In the genomic region with DNA sequence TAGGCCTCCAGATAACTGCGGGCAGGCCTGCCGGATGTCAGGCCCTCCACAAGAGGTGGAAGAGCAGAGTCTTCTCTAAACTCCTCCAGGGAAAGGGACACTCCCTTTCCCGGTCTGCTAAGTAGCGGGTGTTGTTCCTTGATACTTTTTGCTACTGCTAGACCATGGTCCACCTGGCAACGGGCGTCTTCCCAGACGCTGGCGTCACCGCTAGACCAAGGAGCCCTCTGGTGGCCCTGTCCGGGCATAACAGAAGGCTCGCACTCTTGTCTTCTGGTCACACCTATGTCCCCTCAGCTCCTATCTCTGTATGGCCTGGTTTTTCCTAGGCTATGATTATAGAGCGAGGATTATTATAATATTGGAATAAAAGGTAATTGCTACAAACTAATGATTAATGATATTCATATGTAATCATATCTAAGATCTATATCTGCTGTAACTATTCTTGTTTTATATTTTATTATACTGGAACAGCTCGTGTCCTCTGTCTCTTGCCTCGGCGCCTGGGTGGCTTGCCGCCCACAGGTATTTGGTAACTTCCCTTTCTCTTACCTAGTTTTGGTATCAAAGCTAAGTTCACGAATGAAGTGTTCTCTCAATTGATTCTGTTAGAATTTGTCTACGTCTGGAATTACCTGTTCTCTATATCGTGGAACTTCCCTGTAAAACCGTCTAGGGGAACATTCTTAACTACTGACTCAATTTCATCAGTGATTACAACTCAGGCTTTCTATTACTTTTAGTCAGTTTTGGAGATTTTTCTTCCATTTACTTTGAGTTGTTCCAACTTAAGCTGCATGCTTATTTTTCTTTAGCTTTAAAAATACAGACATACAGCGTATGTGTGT, we compare ENCODE assay signal across 1 cellular context.
A peak's percentile ranks its signal among the peaks of the same experiment; 100 is the strongest.
TF ChIP-seq lines count a peak whose summit lies in the region.

No MANE protein-coding gene starts in this region.

TF ChIP-seq in endothelial cell of umbilical vein, 7 proteins besides CTCF, POLR2A, EP300 and RAD21:
- peak; percentile 39 for TF ChIP-seq POLR2AphosphoS5 (IDR thresholded peaks at IDR 0.05; ENCODE audit: insufficient read depth, low read depth, low read length)
